In genomic region chr5:66828046-66828550, GRCh38 we compare ENCODE assay signal across 8 cellular contexts.
A peak's percentile ranks its signal among the peaks of the same experiment; 100 is the strongest.
DNase-seq lines count a peak whose midpoint lies in the region; ATAC-seq and TF ChIP-seq lines count a peak whose summit lies in the region.

No MANE protein-coding gene starts in this region.

- intact Hi-C loops in body of pancreas (cut with DNase I) (no loop called here), right lobe of liver (cut with DNase I) (no loop called here), upper lobe of right lung (cut with DNase I) (no loop called here)

- H3K27ac ChIP-seq in HEK293 (ENCODE audit: extremely low read depth, low read depth, low read length), result no peak overlapping the region
- no peak overlapping the region for H3K27ac ChIP-seq in body of pancreas
- H3K27ac ChIP-seq in right lobe of liver, result no peak overlapping the region
- no peak overlapping the region for H3K27ac ChIP-seq in upper lobe of right lung

- H3K4me3 ChIP-seq in BE2C (ENCODE audit: low read depth, low read length) (peak overlapping the region; percentile 66), HEK293 (ENCODE audit: low read depth, low read length) (0 out of 2 replicates have a peak overlapping the region, but pooled peaks have one; percentile 0), body of pancreas (no peak overlapping the region), right lobe of liver (peak overlapping the region in 2 of 3 donors; percentile 7 to 43), upper lobe of right lung (peak overlapping the region; percentile 43)

- POLR2A ChIA-PET in HEK293 (lab: Yijun Ruan, JAX), result interaction anchor here (0.7 to 1.0 kb wide), 3 partner anchors 26 to 379 kb away, joined by 3 read pairs; no protein-coding TSS in a partner anchor

- TF ChIP-seq POLR2A in body of pancreas (IDR thresholded peaks at IDR 0.05) (no peak), right lobe of liver (IDR thresholded peaks at IDR 0.05) (no peak)

- ATAC-seq in body of pancreas, result peak; percentile 5
- peak; percentile 18 to 30 (median 28) for ATAC-seq in right lobe of liver
- ATAC-seq in upper lobe of right lung, result peak; percentile 13
- no peak for ATAC-seq in GM21737 (IDR thresholded peaks at IDR 0.05; ENCODE audit: unreplicated experiment)

- H3K4me1 ChIP-seq in BE2C, result peaks cover 3% of the 10 kb centered on the region; the same call in 1 of the 2 replicates
- peaks cover 12% of the 10 kb centered on the region for H3K4me1 ChIP-seq in HEK293 (ENCODE audit: control insufficient read depth, insufficient read depth, low read length)
- H3K4me1 ChIP-seq in body of pancreas, result peaks cover 15% of the 10 kb centered on the region
- no peaks in the 10 kb centered on the region for H3K4me1 ChIP-seq in right lobe of liver
- H3K4me1 ChIP-seq in upper lobe of right lung, result peaks cover 12% of the 10 kb centered on the region

- CTCF ChIA-PET in HEK293 (lab: Yijun Ruan, JAX), result interaction anchor here (0.6 to 2.9 kb wide), 6 partner anchors 10 to 379 kb away, joined by 3 to 17 read pairs (median 4); no protein-coding TSS in a partner anchor

- H3K36me3 ChIP-seq in BE2C (no peaks in the 10 kb centered on the region), HEK293 (ENCODE audit: control insufficient read depth in 2 of 2, insufficient read depth in 1 of 2, low read length in 2 of 2) (no peaks in the 10 kb centered on the region), body of pancreas (replicated peaks in 1 of 2; ENCODE audit: insufficient read depth in 1 of 2, low read depth in 2 of 2) (no peaks in the 10 kb centered on the region), right lobe of liver (no peaks in the 10 kb centered on the region), upper lobe of right lung (no peaks in the 10 kb centered on the region)

- H3K27me3 ChIP-seq in BE2C, result no peaks in the 10 kb centered on the region
- no peaks in the 10 kb centered on the region for H3K27me3 ChIP-seq in body of pancreas
- no peaks in the 10 kb centered on the region for H3K27me3 ChIP-seq in right lobe of liver
- no peaks in the 10 kb centered on the region for H3K27me3 ChIP-seq in upper lobe of right lung

- DNase-seq in BE2C (no peak), body of pancreas (no peak), right lobe of liver (no peak), upper lobe of right lung (no peak), Kasumi-1 (lab: John Stamatoyannopoulos, UW) (no peak), NCI-H510A (lab: John Stamatoyannopoulos, UW) (no peak)

- WGBS in body of pancreas, 2 donors, result 31 to 38% methylated on average over 4 to 5 of the region's 5 CpGs
- WGBS in right lobe of liver (ENCODE audit: insufficient coverage, low coverage, low lambda C conversion rate, missing lambda C conversion rate), result 23% methylated on average over 4 of the region's 5 CpGs

- H3K9me3 ChIP-seq in BE2C, result no peaks in the 10 kb centered on the region
- H3K9me3 ChIP-seq in HEK293 (ENCODE audit: control insufficient read depth, insufficient read depth, low read depth, low read length), result no peaks in the 10 kb centered on the region
- no peaks in the 10 kb centered on the region for H3K9me3 ChIP-seq in body of pancreas
- no peaks in the 10 kb centered on the region for H3K9me3 ChIP-seq in right lobe of liver
- no peaks in the 10 kb centered on the region for H3K9me3 ChIP-seq in upper lobe of right lung

- TF ChIP-seq CTCF in BE2C (IDR thresholded peaks at IDR 0.05; ENCODE audit: low read depth, low read length) (no peak), HEK293 (tag by site-specific recombination; IDR thresholded peaks at IDR 0.05) (no peak), body of pancreas (IDR thresholded peaks at IDR 0.05) (no peak), right lobe of liver (IDR thresholded peaks at IDR 0.05) (no peak), upper lobe of right lung (IDR thresholded peaks at IDR 0.05) (no peak)

TF ChIP-seq in HEK293, 187 proteins besides CTCF, POLR2A, EP300 and RAD21:
- TF ChIP-seq ZBTB49 (tag by site-specific recombination; IDR thresholded peaks at IDR 0.05; ENCODE audit: low read depth) (no peak), ZNF16 (tag by site-specific recombination; IDR thresholded peaks at IDR 0.05; ENCODE audit: low read depth) (no peak), GLI2 (tag by site-specific recombination; IDR thresholded peaks at IDR 0.05; ENCODE audit: borderline replicate concordance, low read depth) (no peak), ZSCAN23 (tag by site-specific recombination; IDR thresholded peaks at IDR 0.05) (no peak)
TF ChIP-seq in HEK293: peak in this region for 0.

Comparison
In these comparisons a context has a peak if more than half of its experiments do, and no peak if none do; other contexts are left out.
1. H3K4me3 ChIP-seq: peak in BE2C (single experiment), HEK293 (single experiment), right lobe of liver (2 of 3) and upper lobe of right lung (single experiment); none in body of pancreas (0 of 2).